Comparison of ENCODE assay signal across 6 cellular contexts in genomic region chr2:167776359-167776758, GRCh38.
"Had no signal": no experiment of that assay in that cellular context is flagged by ENCODE, and none has a peak within 500 bp of the region (broad histone marks: within the 10 kb centered on the region; RNA-seq: fewer than 3 reads in every experiment).

No MANE protein-coding gene starts in this region.

- H3K4me2 ChIP-seq: GM23338 had no signal

- FAIRE-seq: H1, H54, HTR-8/SVneo had no signal

- H3K4me3 ChIP-seq: GM23338 had no signal

- ATAC-seq: GM23338 had no signal

- H2AFZ ChIP-seq: GM23338 had no signal

- DNase-seq: H9, HCEC 1CT had no signal
